Comparison of ENCODE assay signal across 8 cellular contexts in the genomic region with DNA sequence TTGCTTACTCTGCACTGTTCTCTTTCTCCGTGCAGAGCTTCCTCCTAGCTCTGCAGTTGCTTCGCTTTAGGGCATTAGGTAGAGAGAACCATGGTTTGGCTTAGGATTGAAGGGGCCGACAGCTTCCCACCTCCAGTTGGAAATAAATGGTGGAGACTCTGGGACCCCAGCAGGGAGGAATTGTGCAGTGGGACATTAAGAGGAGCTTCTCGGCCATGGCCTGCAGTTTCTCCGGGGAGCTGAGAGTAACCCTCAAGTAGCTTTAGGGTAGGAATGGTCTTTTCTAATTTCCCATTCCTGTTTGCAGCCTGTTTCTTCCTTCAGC. TPM values are rescaled to one million over a fixed set of nuclear protein-coding genes. Genes with fewer than 3 reads are reported as not detected.
DNase-seq lines count a peak whose midpoint lies in the region; ATAC-seq and TF ChIP-seq lines count a peak whose summit lies in the region.

No MANE protein-coding gene starts in this region.

- no peaks in the 10 kb centered on the region for H3K27me3 ChIP-seq in GM06990 (replicated peaks; ENCODE audit: control insufficient read depth, insufficient read depth, low read length)
- no peaks in the 10 kb centered on the region for H3K27me3 ChIP-seq in RWPE2 (ENCODE audit: insufficient read depth, poor library complexity, severe bottlenecking)
- no peaks in the 10 kb centered on the region for H3K27me3 ChIP-seq in rectal smooth muscle tissue (ENCODE audit: control insufficient read depth, insufficient read depth, low read length)

- H3K36me3 ChIP-seq in GM06990 (ENCODE audit: control insufficient read depth, insufficient read depth, low read length), result peaks cover 4% of the 10 kb centered on the region
- peaks cover 11% of the 10 kb centered on the region for H3K36me3 ChIP-seq in RWPE2 (ENCODE audit: low read depth)
- peaks cover 8% of the 10 kb centered on the region for H3K36me3 ChIP-seq in rectal smooth muscle tissue (ENCODE audit: control insufficient read depth, insufficient read depth, low read length)

- DNase-seq in GM06990 (ENCODE audit: extremely low read depth, insufficient read length), result no peak
- no peak for DNase-seq in RWPE2 (ENCODE audit: low spot score)
- no peak for DNase-seq in fibroblast of the aortic adventitia (ENCODE audit: low read depth)
- DNase-seq in NCI-H526 (lab: John Stamatoyannopoulos, UW), result no peak
- DNase-seq in stimulated activated naive CD8-positive, alpha-beta T cell treated with anti-CD3 and anti-CD28 coated beads, Interleukin-15, Interleukin-2, amounts not matched to agents 100 U/mL and 50 U/mL, for 24 hours, result no peak
- DNase-seq in germinal center (ENCODE audit: low spot score), result no peak

- H3K27ac ChIP-seq in RWPE2 (ENCODE audit: poor library complexity, severe bottlenecking), result peak overlapping the region; percentile 5
- H3K27ac ChIP-seq in rectal smooth muscle tissue (ENCODE audit: low read depth, low read length), result peak overlapping the region; percentile 67

- peaks cover 4% of the 10 kb centered on the region for H3K4me1 ChIP-seq in RWPE2 (ENCODE audit: insufficient read depth, poor library complexity, severe bottlenecking)
- H3K4me1 ChIP-seq in rectal smooth muscle tissue (ENCODE audit: control insufficient read depth, insufficient read depth, low read length), result peaks cover 19% of the 10 kb centered on the region

- no peak for TF ChIP-seq CTCF in GM06990 (IDR thresholded peaks at IDR 0.05; ENCODE audit: insufficient read depth, low read length, poor library complexity, severe bottlenecking)
- TF ChIP-seq CTCF in RWPE2 (IDR thresholded peaks at IDR 0.05; ENCODE audit: poor library complexity, severe bottlenecking), result no peak
- no peak for TF ChIP-seq CTCF in fibroblast of the aortic adventitia (IDR thresholded peaks at IDR 0.05; ENCODE audit: insufficient read depth, low read length)

- no peak overlapping the region for H3K9ac ChIP-seq in rectal smooth muscle tissue (ENCODE audit: low read length)

- no peaks in the 10 kb centered on the region for H3K9me3 ChIP-seq in RWPE2 (ENCODE audit: severe bottlenecking)

- ATAC-seq in RWPE2 (ENCODE audit: low read depth), result no peak
- ATAC-seq in stimulated activated naive CD8-positive, alpha-beta T cell treated with anti-CD3 and anti-CD28 coated beads, Interleukin-15, Interleukin-2, amounts not matched to agents 100 U/mL and 50 U/mL, for 24 hours, result no peak
- no peak for ATAC-seq in HG03280 (IDR thresholded peaks at IDR 0.05; ENCODE audit: unreplicated experiment)

- H3K4me3 ChIP-seq in GM06990 (replicated peaks; ENCODE audit: low read depth, low read length), result peak overlapping the region; percentile 87
- H3K4me3 ChIP-seq in RWPE2 (ENCODE audit: severe bottlenecking), result peak overlapping the region; percentile 70
- H3K4me3 ChIP-seq in fibroblast of the aortic adventitia (ENCODE audit: low read depth, low read length), result peak overlapping the region; percentile 96
- H3K4me3 ChIP-seq in rectal smooth muscle tissue (ENCODE audit: low read length), result peak overlapping the region; percentile 86

RNA-seq across cellular contexts. Expression of gene SUFU, which starts 1.2 kb away (rescaled TPM):
- 3.3 and 4.8 TPM in 2 replicates for total RNA-seq in fibroblast of the aortic adventitia (ENCODE audit: low replicate concordance)

RNA-seq across cellular contexts. Expression of gene ACTR1A, which starts 2.4 kb away (rescaled TPM):
- total RNA-seq in fibroblast of the aortic adventitia (ENCODE audit: low replicate concordance), result 103 and 105 TPM in 2 replicates

RNA-seq across cellular contexts. Expression of gene C10orf95, which starts 53.6 kb away (rescaled TPM):
- total RNA-seq in fibroblast of the aortic adventitia (ENCODE audit: low replicate concordance), result not detected in 2 replicates
